ENCODE assay signal across 19 cellular contexts in genomic region chr15:31067890-31068603, GRCh38. TPM values are rescaled to one million over a fixed set of nuclear protein-coding genes. Genes with fewer than 3 reads are reported as not detected.
A peak's percentile ranks its signal among the peaks of the same experiment; 100 is the strongest.
DNase-seq lines count a peak whose midpoint lies in the region; ATAC-seq, FAIRE-seq and TF ChIP-seq lines count a peak whose summit lies in the region.
"Had no signal": no experiment of that assay in that cellular context is flagged by ENCODE, and none has a peak within 500 bp of the region (broad histone marks: within the 10 kb centered on the region; RNA-seq: fewer than 3 reads in every experiment).

No MANE protein-coding gene starts in this region.

- H2AFZ ChIP-seq in K562 (ENCODE audit: low read depth, low read length) (no peak overlapping the region), osteoblast (ENCODE audit: low read length) (peak overlapping the region; percentile 14), GM23248 (no peak overlapping the region)

- H3K4me1 ChIP-seq in K562 (replicated peaks in 1 of 2; ENCODE audit: control insufficient read depth in 2 of 2, insufficient read depth in 2 of 2, low read length in 2 of 2) (no peaks in the 10 kb centered on the region), osteoblast (ENCODE audit: insufficient read depth, low read length) (peaks cover 13% of the 10 kb centered on the region), GM23248 (ENCODE audit: insufficient read depth) (0 out of 2 replicates have a peak, but pooled peaks cover 9% of the 10 kb centered on the region)
- H3K4me1 ChIP-seq: BE2C had no signal

- POLR2A ChIA-PET in K562 (lab: Yijun Ruan, JAX) = no interaction called here

- H3K9ac ChIP-seq in K562 (ENCODE audit: insufficient read depth in 1 of 2, low read depth in 2 of 2, low read length in 2 of 2) (no peak overlapping the region), GM23248 (no peak overlapping the region)

- H3K9me1 ChIP-seq in K562 (ENCODE audit: control insufficient read depth, insufficient read depth, low read length) = no peaks in the 10 kb centered on the region

- TF ChIP-seq RAD21 in K562 (CRISPR knock-in tag; conservative IDR thresholded peaks at IDR 0.05 in 1 of 2, IDR thresholded peaks at IDR 0.05 in 1 of 2) = no peak

- H3K79me2 ChIP-seq in K562 (ENCODE audit: control insufficient read depth, insufficient read depth, low read length) (no peaks in the 10 kb centered on the region), osteoblast (ENCODE audit: insufficient read depth, low read length) (no peaks in the 10 kb centered on the region), GM23248 (ENCODE audit: insufficient read depth) (no peaks in the 10 kb centered on the region)

- H3K4me3 ChIP-seq in K562 (no peak overlapping the region), osteoblast (ENCODE audit: insufficient read depth, low read length) (no peak overlapping the region), GM23248 (no peak overlapping the region)
- H3K4me3 ChIP-seq: HAP-1 had no signal

- FAIRE-seq in GM18507 (lab: Jason Lieb, UNC) (peak; percentile 9), K562 (lab: Jason Lieb, UNC) (no peak)
- FAIRE-seq: A204.1, GM12892, GM19239 had no signal

- CTCF ChIA-PET in K562 (lab: Yijun Ruan, JAX; ENCODE audit: low intra/inter-chr PET ratio) = interaction anchor here (0.6 kb wide), 1 partner anchor 131 kb away, joined by 4 read pairs; no protein-coding TSS in a partner anchor

- intact Hi-C loops in K562 (cut with micrococcal nuclease) = no loop called here

- no peak for TF ChIP-seq EP300 in K562 (IDR thresholded peaks at IDR 0.05; ENCODE audit: low read length)

- BruUV-seq in K562 (replicated peaks; lab: Mats Ljungman, UMichigan) = no TSS peak

- TF ChIP-seq CTCF in K562 (IDR thresholded peaks at IDR 0.05 in 2 of 3, conservative IDR thresholded peaks at IDR 0.05 in 1 of 3; ENCODE audit: insufficient read depth in 2 of 3, low read depth in 1 of 3, low read length in 3 of 3) (no peak), osteoblast (IDR thresholded peaks at IDR 0.05; ENCODE audit: extremely low read depth, low read depth, low read length) (no peak)

- no peaks in the 10 kb centered on the region for H3K9me2 ChIP-seq in GM23248 (ENCODE audit: insufficient read depth)

- ATAC-seq in K562 (no peak), GM18505 (IDR thresholded peaks at IDR 0.05; ENCODE audit: unreplicated experiment) (no peak)

- no peak for DNase-seq in GM18507 (ENCODE audit: extremely low spot score, insufficient read length, low read depth)
- no peak for DNase-seq in K562 (ENCODE audit: extremely low read depth in 1 of 4, low spot score in 3 of 4)
- DNase-seq in osteoblast (ENCODE audit: insufficient read length, low spot score, missing footprints) = no peak
- no peak for DNase-seq in hypothalamus (lab: John Stamatoyannopoulos, UW)
- DNase-seq in GM23248 = no peak
- DNase-seq: ACHN; BE2C; C1 segment of cervical spinal cord; CD4-positive, alpha-beta memory T cell; DMS153; DMS79; GDM1 had no signal

- H3K9me3 ChIP-seq in K562 (replicated peaks; ENCODE audit: control insufficient read depth, insufficient read depth, low read depth, low read length) = no peaks in the 10 kb centered on the region
- H3K9me3 ChIP-seq in osteoblast (ENCODE audit: low read depth, low read length) = no peaks in the 10 kb centered on the region
- no peaks in the 10 kb centered on the region for H3K9me3 ChIP-seq in GM23248 (ENCODE audit: low read depth)
- H3K9me3 ChIP-seq: BE2C, HAP-1 had no signal

- WGBS in K562 (ENCODE audit: insufficient coverage, low coverage, missing lambda C conversion rate) = 0% methylated on average over 11 of the region's 11 CpGs
- WGBS in GM23248 (ENCODE audit: low coverage in 1 of 2, low lambda C conversion rate in 2 of 2, missing lambda C conversion rate in 2 of 2), 2 experiments = 51 to 57% methylated on average over 11 of the region's 11 CpGs

- TF ChIP-seq POLR2A in K562 (conservative IDR thresholded peaks at IDR 0.05) (no peak), GM18505 (IDR thresholded peaks at IDR 0.05; ENCODE audit: borderline replicate concordance, extremely low read depth, insufficient read depth, insufficient read length) (no peak)

- H3K27me3 ChIP-seq in K562 (ENCODE audit: control insufficient read depth in 2 of 2, insufficient read depth in 2 of 2, low read length in 2 of 2) (peaks cover 0 to 16% of the 10 kb centered on the region in 2 experiments; a peak in 4 of 5 replicates), osteoblast (ENCODE audit: insufficient read depth, low read length) (no peaks in the 10 kb centered on the region), GM23248 (replicated peaks; ENCODE audit: insufficient read depth) (peaks cover 8% of the 10 kb centered on the region; the same call in 1 of the 2 replicates)

- H3K4me2 ChIP-seq in K562 (ENCODE audit: insufficient read depth, low read length) (no peak overlapping the region), osteoblast (ENCODE audit: insufficient read depth, low read length) (no peak overlapping the region), GM23248 (ENCODE audit: unreplicated experiment) (no peak overlapping the region)

- no peaks in the 10 kb centered on the region for H3F3A ChIP-seq in GM23248 (ENCODE audit: insufficient read depth)

- in situ Hi-C loops in K562 (cut with MboI) (no loop called here), GM23248 (cut with MboI) (no loop called here)

- H3K36me3 ChIP-seq in K562 (ENCODE audit: control insufficient read depth, insufficient read depth, low read length) (no peaks in the 10 kb centered on the region), osteoblast (ENCODE audit: insufficient read depth, low read length) (no peaks in the 10 kb centered on the region), GM23248 (ENCODE audit: low read depth) (no peaks in the 10 kb centered on the region)
- H3K36me3 ChIP-seq: BE2C, HAP-1 had no signal

- H4K20me1 ChIP-seq in K562 (replicated peaks; ENCODE audit: control insufficient read depth, insufficient read depth, low read length) = no peaks in the 10 kb centered on the region
- H4K20me1 ChIP-seq in osteoblast (ENCODE audit: insufficient read depth, low read length) = no peaks in the 10 kb centered on the region
- no peaks in the 10 kb centered on the region for H4K20me1 ChIP-seq in GM23248 (ENCODE audit: insufficient read depth)

- no peak overlapping the region for H3K27ac ChIP-seq in K562 (ENCODE audit: extremely low read depth, low read depth, low read length)
- H3K27ac ChIP-seq in osteoblast (ENCODE audit: low read depth, low read length) = no peak overlapping the region
- H3K27ac ChIP-seq in GM23248 = no peak overlapping the region

TF ChIP-seq in K562, 482 proteins besides CTCF, POLR2A, EP300 and RAD21:
- TF ChIP-seq ATF7 (IDR thresholded peaks at IDR 0.05) (0 out of 2 replicates have a peak, but pooled peaks have one; percentile 17), KAT2B (IDR thresholded peaks at IDR 0.05; ENCODE audit: low read depth, low read length) (no peak), ZNF766 (CRISPR knock-in tag; conservative IDR thresholded peaks at IDR 0.05) (no peak), ZNF639 (CRISPR knock-in tag; conservative IDR thresholded peaks at IDR 0.05 in 1 of 2, IDR thresholded peaks at IDR 0.05 in 1 of 2) (no peak)
TF ChIP-seq in K562: peak in this region for 1.

RNA-seq across cellular contexts. Expression of gene TRPM1, which starts 33.5 kb away (rescaled TPM):
- 0.07 TPM in 1 of 2 replicates, not detected in the other for total RNA-seq in K562 (2011; cell fraction: chromatin; rRNA removed; ENCODE audit: low replicate concordance)
- not detected in 2 replicates for total RNA-seq in K562 (2011; cell fraction: nucleolus; rRNA removed)
- total RNA-seq in K562 (2011; cell fraction: nucleoplasm; rRNA removed) = not detected in 2 replicates
- total RNA-seq in K562 (2014; rRNA removed) (not detected in 2 replicates), K562 (2014; rRNA removed; fragmentation: Illumina TruSeq; extraction: Trizol) (0.03 TPM in 1 of 2 replicates, not detected in the other), K562 (2015; rRNA removed; fragmentation: Illumina TruSeq; extraction: Trizol) (0.04 TPM in 1 of 2 replicates, not detected in the other), K562 (2021) (not detected in 2 replicates), osteoblast (under 0.01 TPM in 1 of 2 replicates, not detected in the other)
- polyA plus RNA-seq in K562 (2011; rRNA removed) (0.01 TPM in 1 of 2 replicates, not detected in the other), K562 (2014; fragmentation: Illumina TruSeq; extraction: Trizol) (0.03 TPM in 1 of 2 replicates, not detected in the other), K562 (2014; fragmentation: Nextera tagmentation; extraction: Ambion mirVana) (under 1 TPM; 0.03 to 0.06 TPM), K562 (2014; rRNA removed) (0.01 TPM in 1 of 2 replicates, not detected in the other), GM23248 (2016; fragmentation: Nextera tagmentation; extraction: Ambion mirVana) (not detected in 2 replicates)
- 0.01 TPM in 1 of 2 replicates, not detected in the other for polyA plus RNA-seq in K562 (2011; cell fraction: cytosol; rRNA removed)
- polyA plus RNA-seq in K562 (2011; cell fraction: nucleus; rRNA removed) = not detected in 2 replicates
- 0.01 and 0.06 TPM in 2 replicates for polyA plus RNA-seq in K562 (2012)
- not detected in 2 replicates for polyA minus RNA-seq in K562 (2011; rRNA and poly(A)+ RNA removed)
- polyA minus RNA-seq in K562 (2011; cell fraction: cytosol; rRNA and poly(A)+ RNA removed) = not detected in 2 replicates
- not detected in 2 replicates for polyA minus RNA-seq in K562 (2011; cell fraction: nucleus; rRNA and poly(A)+ RNA removed)
- not detected in 2 replicates for total RNA-seq in GM23248 (2014; rRNA removed; shearing (Covaris generic))
- total RNA-seq: CD4-positive, alpha-beta memory T cell; Daoy; H4 had no signal
- polyA plus RNA-seq: CD4-positive, alpha-beta memory T cell had no signal
